Comparison of ENCODE assay signal across 9 cellular contexts in the genomic region with DNA sequence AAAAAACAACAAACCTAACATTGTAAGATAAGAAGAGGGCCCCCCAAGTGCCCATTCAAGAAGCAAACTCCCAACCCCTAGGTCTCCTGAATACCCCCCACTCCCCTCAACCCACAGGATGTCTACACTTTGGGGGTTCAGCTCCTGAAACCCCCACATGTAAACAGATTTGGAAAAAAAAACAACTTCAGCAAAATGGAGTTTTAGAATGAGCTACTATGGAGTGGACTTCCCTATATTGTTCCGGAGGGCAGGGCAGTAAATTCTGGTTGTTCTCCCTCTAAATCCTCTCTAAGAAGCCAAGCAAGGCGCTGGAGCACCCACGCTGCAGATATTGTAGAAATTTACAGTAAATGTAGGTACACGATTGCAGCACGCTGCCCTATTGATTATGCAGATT. TPM values are rescaled to one million over a fixed set of nuclear protein-coding genes. Genes with fewer than 3 reads are reported as not detected.
DNase-seq lines count a peak whose midpoint lies in the region; ATAC-seq, FAIRE-seq and TF ChIP-seq lines count a peak whose summit lies in the region.
"Had no signal": no experiment of that assay in that cellular context is flagged by ENCODE, and none has a peak within 500 bp of the region (broad histone marks: within the 10 kb centered on the region; RNA-seq: fewer than 3 reads in every experiment).

No MANE protein-coding gene starts in this region.

- POLR2A ChIA-PET in HEK293 (lab: Yijun Ruan, JAX), result interaction anchor here (1.7 to 3.4 kb wide), 2 partner anchors 9 to 14 kb away, joined by 4 to 12 read pairs; partner anchors contain the start of gene ZFHX3

- H3K4me1 ChIP-seq in HEK293 (ENCODE audit: control insufficient read depth, insufficient read depth, low read length) (peaks cover 49% of the 10 kb centered on the region), kidney (ENCODE audit: control insufficient read depth in 1 of 2, insufficient read depth in 1 of 2, low read depth in 1 of 2, low read length in 2 of 2) (peaks cover 14 to 20% of the 10 kb centered on the region in 2 donors)

- intact Hi-C loops in kidney (cut with DNase I), result no loop called here

- DNase-seq in astrocyte of the cerebellum (ENCODE audit: low read depth) (no peak), kidney (no peak), KBM-7 (no peak)
- DNase-seq: central memory CD4-positive, alpha-beta T cell had no signal

- TF ChIP-seq CTCF in HEK293 (tag by site-specific recombination; IDR thresholded peaks at IDR 0.05) (no peak), astrocyte of the cerebellum (IDR thresholded peaks at IDR 0.05; ENCODE audit: low read depth, low read length, missing control alignments) (no peak), kidney (IDR thresholded peaks at IDR 0.05; ENCODE audit: borderline replicate concordance, extremely low read depth, insufficient read depth) (no peak)

- H3K36me3 ChIP-seq in HEK293 (ENCODE audit: control insufficient read depth in 2 of 2, insufficient read depth in 1 of 2, low read length in 2 of 2) (no peaks in the 10 kb centered on the region), kidney (ENCODE audit: control insufficient read depth in 1 of 2, insufficient read depth in 2 of 2, low read length in 2 of 2) (no peaks in the 10 kb centered on the region)

- ATAC-seq in HG03457 (IDR thresholded peaks at IDR 0.05; ENCODE audit: unreplicated experiment) (no peak), HG03469 (IDR thresholded peaks at IDR 0.05; ENCODE audit: unreplicated experiment) (no peak), GM21825 (IDR thresholded peaks at IDR 0.05; ENCODE audit: unreplicated experiment) (no peak)

- peak overlapping the region; percentile 96 for H3K27ac ChIP-seq in HEK293 (ENCODE audit: extremely low read depth, low read depth, low read length)
- H3K27ac ChIP-seq in kidney (ENCODE audit: low read depth in 2 of 2, low read length in 2 of 2), result peak overlapping the region; percentile 62 to 79
- peak overlapping the region in 16 of 21 experiments; percentile 39 to 94 (median 84) for H3K27ac ChIP-seq in skin epidermis

- FAIRE-seq in kidney (lab: Jason Lieb, UNC), result no peak

- H3K9ac ChIP-seq in kidney (ENCODE audit: low read length in 2 of 2), result peak overlapping the region in 1 of 2 donors; percentile 70

- H3K9me3 ChIP-seq in HEK293 (ENCODE audit: control insufficient read depth, insufficient read depth, low read depth, low read length) (no peaks in the 10 kb centered on the region), kidney (ENCODE audit: control insufficient read depth in 1 of 2, low read length in 2 of 2) (no peaks in the 10 kb centered on the region)

- in situ Hi-C loops in astrocyte of the cerebellum (cut with HindIII; ENCODE audit: low sequenced_read_pairs) (no loop called here), KBM-7 (cut with MboI; ENCODE audit: low pct_unique_long_range_greater_than_20kb, low sequenced_read_pairs) (no loop called here)

- H3K4me3 ChIP-seq in HEK293 (ENCODE audit: low read depth, low read length) (peak overlapping the region; percentile 18), astrocyte of the cerebellum (ENCODE audit: low read depth, low read length) (peak overlapping the region; percentile 64), kidney (ENCODE audit: low read length in 2 of 2) (peak overlapping the region in 1 of 2 donors; percentile 72), skin epidermis (peak overlapping the region in 4 of 7 experiments; percentile 55 to 79 (median 74))

- CTCF ChIA-PET in HEK293 (lab: Yijun Ruan, JAX), result interaction anchor here (0.6 to 0.7 kb wide), 2 partner anchors 61 to 224 kb away, joined by 3 read pairs; no protein-coding TSS in a partner anchor

TF ChIP-seq in HEK293, 187 proteins besides CTCF, POLR2A, EP300 and RAD21:
- TF ChIP-seq PRDM6 (tag by site-specific recombination; IDR thresholded peaks at IDR 0.05) (no peak), ZNF221 (tag by site-specific recombination; IDR thresholded peaks at IDR 0.05; ENCODE audit: borderline replicate concordance) (no peak), ZFP3 (tag by site-specific recombination; IDR thresholded peaks at IDR 0.05; ENCODE audit: low read depth) (no peak), ZNF629 (tag by site-specific recombination; IDR thresholded peaks at IDR 0.05) (no peak), ZNF366 (tag by site-specific recombination; conservative IDR thresholded peaks at IDR 0.05) (no peak), ZNF16 (tag by site-specific recombination; IDR thresholded peaks at IDR 0.05; ENCODE audit: low read depth) (no peak), ZNF155 (tag by site-specific recombination; IDR thresholded peaks at IDR 0.05) (no peak), ZNF2 (tag by site-specific recombination; IDR thresholded peaks at IDR 0.05) (no peak), ZNF433 (tag by site-specific recombination; IDR thresholded peaks at IDR 0.05; ENCODE audit: low read depth) (no peak), ZNF157 (tag by site-specific recombination; IDR thresholded peaks at IDR 0.05) (no peak), WT1 (tag by site-specific recombination; IDR thresholded peaks at IDR 0.05) (no peak), ZNF707 (tag by site-specific recombination; IDR thresholded peaks at IDR 0.05) (no peak)
- TF ChIP-seq, protein P1, sequence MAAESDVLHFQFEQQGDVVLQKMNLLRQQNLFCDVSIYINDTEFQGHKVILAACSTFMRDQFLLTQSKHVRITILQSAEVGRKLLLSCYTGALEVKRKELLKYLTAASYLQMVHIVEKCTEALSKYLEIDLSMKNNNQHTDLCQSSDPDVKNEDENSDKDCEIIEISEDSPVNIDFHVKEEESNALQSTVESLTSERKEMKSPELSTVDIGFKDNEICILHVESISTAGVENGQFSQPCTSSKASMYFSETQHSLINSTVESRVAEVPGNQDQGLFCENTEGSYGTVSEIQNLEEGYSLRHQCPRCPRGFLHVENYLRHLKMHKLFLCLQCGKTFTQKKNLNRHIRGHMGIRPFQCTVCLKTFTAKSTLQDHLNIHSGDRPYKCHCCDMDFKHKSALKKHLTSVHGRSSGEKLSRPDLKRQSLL (tag by site-specific recombination; IDR thresholded peaks at IDR 0.05), result no peak
- TF ChIP-seq, protein P2, sequence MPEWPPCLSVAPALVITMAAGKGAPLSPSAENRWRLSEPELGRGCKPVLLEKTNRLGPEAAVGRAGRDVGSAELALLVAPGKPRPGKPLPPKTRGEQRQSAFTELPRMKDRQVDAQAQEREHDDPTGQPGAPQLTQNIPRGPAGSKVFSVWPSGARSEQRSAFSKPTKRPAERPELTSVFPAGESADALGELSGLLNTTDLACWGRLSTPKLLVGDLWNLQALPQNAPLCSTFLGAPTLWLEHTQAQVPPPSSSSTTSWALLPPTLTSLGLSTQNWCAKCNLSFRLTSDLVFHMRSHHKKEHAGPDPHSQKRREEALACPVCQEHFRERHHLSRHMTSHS (tag by site-specific recombination; IDR thresholded peaks at IDR 0.05), result no peak
TF ChIP-seq in HEK293: peak in this region for 0.

RNA-seq across cellular contexts. Expression of gene ZFHX3, which starts 8.5 kb away (rescaled TPM):
- total RNA-seq in kidney, result 29.3 TPM
- 2.3 TPM for polyA plus RNA-seq in kidney (ENCODE audit: insufficient read depth, low read depth, low replicate concordance)
